21 cellular contexts compared by ENCODE assay signal in genomic region chr18:10135302-10135926, GRCh38.
"Had no signal": no experiment of that assay in that cellular context is flagged by ENCODE, and none has a peak within 500 bp of the region (broad histone marks: within the 10 kb centered on the region; RNA-seq: fewer than 3 reads in every experiment).

No MANE protein-coding gene starts in this region.

- H3K4me3 Mint-ChIP-seq: activated naive CD4-positive, alpha-beta T cell treated with anti-CD3 and anti-CD28 coated beads, Interleukin-2, amount 10 ng/mL, durations not matched to agents 7 days and 5 days; activated T-cell treated with anti-CD3 and anti-CD28 coated beads, Interleukin-2, amount 50 U/mL, for 72 hours; immature natural killer cell; mesothelial cell of epicardium; naive thymus-derived CD8-positive, alpha-beta T cell had no signal

- H3K36me3 ChIP-seq: cardiac muscle cell, left ventricle myocardium inferior, pancreas, stomach, uterus had no signal

- H3K27me3 ChIP-seq: body of pancreas, cardiac muscle cell, hepatocyte, pancreas, testis, uterus had no signal

- DNase-seq: activated CD4-positive, alpha-beta T cell treated with anti-CD3 and anti-CD28 coated beads, Interleukin-2, amount 50 U/mL, for 48 hours; activated effector memory CD4-positive, alpha-beta T cell treated with anti-CD3 and anti-CD28 coated beads, Interleukin-2, amount 50 U/mL, for 16 hours; activated naive CD4-positive, alpha-beta T cell treated with anti-CD3 and anti-CD28 coated beads, Interleukin-2, amount 10 ng/mL, durations not matched to agents 7 days and 5 days; activated T-cell treated with anti-CD3 and anti-CD28 coated beads, Interleukin-2, amount 50 U/mL, for 72 hours; body of pancreas; cortex of kidney; glutamatergic neuron; immature natural killer cell; left ventricle myocardium inferior; naive thymus-derived CD8-positive, alpha-beta T cell; pancreas; right cardiac atrium; stimulated activated CD4-positive, alpha-beta T cell treated with anti-CD3 and anti-CD28 coated beads, Interleukin-1b, Interleukin-23, amount 100 ng/mL, for 48 hours; stomach; T-helper 1 cell; testis; trophoblast cell; uterus had no signal

- ATAC-seq: activated T-cell treated with anti-CD3 and anti-CD28 coated beads, Interleukin-2, amount 50 U/mL, for 72 hours; body of pancreas; naive thymus-derived CD8-positive, alpha-beta T cell; pancreas; right cardiac atrium had no signal

- H3K4me3 ChIP-seq: body of pancreas, cardiac muscle cell, hepatocyte, left ventricle myocardium inferior, pancreas, stomach, testis, uterus had no signal

- H3K4me1 Mint-ChIP-seq: immature natural killer cell had no signal

- H3K27ac Mint-ChIP-seq: activated naive CD4-positive, alpha-beta T cell treated with anti-CD3 and anti-CD28 coated beads, Interleukin-2, amount 10 ng/mL, durations not matched to agents 7 days and 5 days; activated T-cell treated with anti-CD3 and anti-CD28 coated beads, Interleukin-2, amount 50 U/mL, for 72 hours; immature natural killer cell; mesothelial cell of epicardium had no signal

- H3K36me3 Mint-ChIP-seq: activated naive CD4-positive, alpha-beta T cell treated with anti-CD3 and anti-CD28 coated beads, Interleukin-2, amount 10 ng/mL, durations not matched to agents 7 days and 5 days; immature natural killer cell; mesothelial cell of epicardium; naive thymus-derived CD8-positive, alpha-beta T cell had no signal

- H3K27ac ChIP-seq: body of pancreas, cardiac muscle cell, hepatocyte, left ventricle myocardium inferior, pancreas, stomach, testis, uterus had no signal

- H3K9me3 ChIP-seq: body of pancreas, left ventricle myocardium inferior, pancreas, stomach, testis, uterus had no signal

- H3K9me3 Mint-ChIP-seq: activated naive CD4-positive, alpha-beta T cell treated with anti-CD3 and anti-CD28 coated beads, Interleukin-2, amount 10 ng/mL, durations not matched to agents 7 days and 5 days; activated T-cell treated with anti-CD3 and anti-CD28 coated beads, Interleukin-2, amount 50 U/mL, for 72 hours; immature natural killer cell; mesothelial cell of epicardium; naive thymus-derived CD8-positive, alpha-beta T cell had no signal

- H3K4me1 ChIP-seq: uterus had no signal
